Comparison of ENCODE assay signal across 8 cellular contexts in genomic region chr22:41589601-41590365, GRCh38. TPM values are rescaled to one million over a fixed set of nuclear protein-coding genes. Genes with fewer than 3 reads are reported as not detected.
DNase-seq lines count a peak whose midpoint lies in the region; ATAC-seq and TF ChIP-seq lines count a peak whose summit lies in the region.

TSS of gene PMM1 (minus strand) at chr22:41589840. CDS start at chr22:41589805, 35 bp downstream.

- TF ChIP-seq CTCF in Panc1 (IDR thresholded peaks at IDR 0.05), result no peak

- DNase-seq in DMS53 (lab: John Stamatoyannopoulos, UW), result peak; percentile 99
- peak; percentile 99 for DNase-seq in KG1 (lab: John Stamatoyannopoulos, UW)
- peak; percentile 93 for DNase-seq in Panc1 (ENCODE audit: low read depth, low spot score)
- peak; percentile 100 for DNase-seq in activated T-cell treated with anti-CD3 and anti-CD28 coated beads, Interleukin-2, amount 50 U/mL, for 4 hours
- peak; percentile 100 for DNase-seq in stimulated activated CD8-positive, alpha-beta memory T cell treated with anti-CD3 and anti-CD28 coated beads, Interleukin-7, amount 100 ng/mL, for 24 hours (ENCODE audit: low read depth)

- H3K4me1 Mint-ChIP-seq in activated T-cell treated with anti-CD3 and anti-CD28 coated beads, Interleukin-2, amount 50 U/mL, for 4 hours (ENCODE audit: low read depth), result peaks cover 22% of the 10 kb centered on the region

- peak within 1 kb of the TSS; percentile 18 for H3K9ac ChIP-seq in muscle layer of colon (ENCODE audit: low read length)

- H3K36me3 ChIP-seq in Panc1 (ENCODE audit: control insufficient read depth, insufficient read depth, low read length), result no peaks in the 10 kb centered on the region; the same call in 1 of the 2 replicates
- H3K36me3 ChIP-seq in muscle layer of colon (ENCODE audit: insufficient read depth, low read length), result peaks cover 3% of the 10 kb centered on the region

- H3K27ac ChIP-seq in Panc1 (ENCODE audit: low read length), result peak within 1 kb of the TSS; percentile 85
- H3K27ac ChIP-seq in muscle layer of colon (ENCODE audit: low read depth, low read length), result peak within 1 kb of the TSS; percentile 72

- POLR2A ChIA-PET in Panc1 (lab: Charles Lee), result interaction anchor here (0.6 to 1.1 kb wide), 6 partner anchors 15 to 1645 kb away, joined by 3 to 11 read pairs (median 6); partner anchors contain the start of gene XRCC6

- no peaks in the 10 kb centered on the region for H3K9me3 Mint-ChIP-seq in activated T-cell treated with anti-CD3 and anti-CD28 coated beads, Interleukin-2, amount 50 U/mL, for 4 hours

- H3K4me3 Mint-ChIP-seq in activated T-cell treated with anti-CD3 and anti-CD28 coated beads, Interleukin-2, amount 50 U/mL, for 4 hours, result peak within 1 kb of the TSS; percentile 91

- no peaks in the 10 kb centered on the region for H3K27me3 Mint-ChIP-seq in activated T-cell treated with anti-CD3 and anti-CD28 coated beads, Interleukin-2, amount 50 U/mL, for 4 hours (ENCODE audit: low read depth)

- no TSS peak for BruUV-seq in Panc1 (replicated peaks; lab: Mats Ljungman, UMichigan)

- CTCF ChIA-PET in Panc1 (lab: Charles Lee), result interaction anchor here (0.6 to 1.4 kb wide), 3 partner anchors 13 to 41 kb away, joined by 3 to 7 read pairs (median 5); no protein-coding TSS in a partner anchor

- no peaks in the 10 kb centered on the region for H3K27me3 ChIP-seq in Panc1 (ENCODE audit: control insufficient read depth, insufficient read depth, low read length)
- H3K27me3 ChIP-seq in muscle layer of colon (ENCODE audit: control insufficient read depth in 1 of 2, insufficient read depth in 2 of 2, low read length in 2 of 2), result no peaks in the 10 kb centered on the region

- H3K4me1 ChIP-seq in Panc1 (ENCODE audit: control insufficient read depth, insufficient read depth, low read length) (peaks cover 13% of the 10 kb centered on the region; the same call in 1 of the 2 replicates), muscle layer of colon (ENCODE audit: insufficient read depth, low read length) (peaks cover 10% of the 10 kb centered on the region)

- H3K9me3 ChIP-seq in Panc1 (ENCODE audit: control insufficient read depth, insufficient read depth, low read depth, low read length) (no peaks in the 10 kb centered on the region), muscle layer of colon (ENCODE audit: low read length) (no peaks in the 10 kb centered on the region)

- ATAC-seq in GM21723 (IDR thresholded peaks at IDR 0.05; ENCODE audit: unreplicated experiment) (peak; percentile 87), Panc1 (peak; percentile 97), esophagus mucosa (peak; percentile 99)
- ATAC-seq in activated T-cell treated with anti-CD3 and anti-CD28 coated beads, Interleukin-2, amount 50 U/mL, for 4 hours, result peak; percentile 98

- in situ Hi-C loops in Panc1 (cut with HindIII; ENCODE audit: low pct_unique_long_range_greater_than_20kb, low sequenced_read_pairs), result no loop called here

- H3K4me3 ChIP-seq in Panc1 (ENCODE audit: low read depth in 2 of 2, low read length in 2 of 2) (peak within 1 kb of the TSS; percentile 75 to 79), muscle layer of colon (ENCODE audit: low read depth in 1 of 2, low read length in 2 of 2) (peak within 1 kb of the TSS; percentile 74 to 96)

- intact Hi-C loops in Panc1 (cut with micrococcal nuclease; ENCODE audit: unreplicated experiment), result no loop called here

- no peaks in the 10 kb centered on the region for H3K36me3 Mint-ChIP-seq in activated T-cell treated with anti-CD3 and anti-CD28 coated beads, Interleukin-2, amount 50 U/mL, for 4 hours (ENCODE audit: insufficient read depth)

RNA-seq across cellular contexts. Expression of gene PMM1, which starts in this region (rescaled TPM):
- total RNA-seq in Panc1 (2021; ENCODE audit: unreplicated experiment) (30.5 TPM), esophagus mucosa (30.0 TPM)
- 32.9 TPM for polyA plus RNA-seq in Panc1 (2012; ENCODE audit: insufficient read length)
- 10 to 100 TPM; 17.1 to 19.7 (median 18.4) TPM for total RNA-seq in activated T-cell treated with anti-CD3 and anti-CD28 coated beads, Interleukin-2, amount 50 U/mL, for 4 hours

Comparison
In these comparisons a context has a peak if more than half of its experiments do, and no peak if none do; other contexts are left out.
1. Peak in every context shown above with its lines: DNase-seq, ATAC-seq, H3K4me3 ChIP-seq and H3K27ac ChIP-seq.